Comparison of ENCODE assay signal across 19 cellular contexts in the genomic region with DNA sequence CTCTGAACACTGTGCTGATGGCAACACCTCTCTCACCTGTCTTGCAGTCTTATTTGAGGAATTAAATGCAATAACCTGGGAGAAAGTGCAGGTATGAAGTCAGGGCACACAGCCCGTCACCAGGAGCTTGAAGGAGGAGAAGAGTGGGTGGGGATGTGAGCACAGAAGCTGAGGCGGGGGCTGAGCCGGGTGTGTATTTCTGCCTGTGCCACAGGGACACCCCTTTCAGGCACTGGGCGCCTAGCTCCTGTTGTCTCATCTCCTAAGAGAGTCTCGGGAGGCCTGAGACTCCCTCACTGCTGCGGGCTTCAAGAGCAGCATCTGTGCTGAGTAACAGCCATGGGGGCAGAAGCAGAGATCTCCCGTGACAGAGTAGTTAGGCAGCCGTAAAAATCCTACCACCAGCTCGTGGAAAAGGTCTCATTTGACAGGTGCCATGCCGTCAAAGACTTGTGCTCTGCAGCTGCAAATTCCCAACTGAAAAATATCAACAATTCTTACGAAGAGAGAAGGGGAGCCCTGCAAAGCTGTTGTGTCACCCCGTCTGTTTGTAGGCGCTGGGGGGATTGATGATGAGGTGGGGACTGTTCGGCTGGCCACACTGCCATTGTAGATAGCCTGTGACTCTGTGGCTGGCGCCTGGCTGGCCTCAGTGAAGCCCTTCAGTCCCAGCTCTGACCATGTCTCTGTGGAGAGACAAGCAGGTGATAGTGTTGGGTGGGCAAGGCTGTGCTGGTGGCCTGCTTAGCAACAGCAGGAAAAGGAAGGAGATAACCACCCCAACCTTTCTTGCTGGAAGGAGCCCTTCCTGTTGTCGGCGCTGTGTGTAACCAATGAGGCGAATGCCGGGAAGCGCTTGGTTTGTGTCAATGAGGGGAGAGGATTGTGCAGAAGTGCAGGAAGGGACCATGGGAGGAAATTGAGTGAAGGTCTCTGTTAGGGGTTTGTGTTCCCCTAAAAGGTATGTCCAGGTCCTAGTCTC. TPM values are rescaled to one million over a fixed set of nuclear protein-coding genes. Genes with fewer than 3 reads are reported as not detected.
DNase-seq lines count a peak whose midpoint lies in the region; ATAC-seq and TF ChIP-seq lines count a peak whose summit lies in the region.
"Had no signal": no experiment of that assay in that cellular context is flagged by ENCODE, and none has a peak within 500 bp of the region (broad histone marks: within the 10 kb centered on the region; RNA-seq: fewer than 3 reads in every experiment).

No MANE protein-coding gene starts in this region.

- dilution Hi-C loops in mammary epithelial cell (cut with HindIII; ENCODE audit: low sequenced_read_pairs) = no loop called here

- BruUV-seq in mammary epithelial cell (replicated peaks; lab: Mats Ljungman, UMichigan) = no TSS peak

- H3K9me3 ChIP-seq in mammary epithelial cell (replicated peaks; ENCODE audit: insufficient read depth, low read length) = no peaks in the 10 kb centered on the region
- H3K9me3 ChIP-seq: lower lobe of right lung had no signal

- no peak overlapping the region for H2AFZ ChIP-seq in mammary epithelial cell (ENCODE audit: low read depth, low read length)
- H2AFZ ChIP-seq: parathyroid adenoma had no signal

- DNase-seq in activated CD8-positive, alpha-beta T cell treated with anti-CD3 and anti-CD28 coated beads, Interleukin-2, amount 10 ng/mL, durations not matched to agents 7 days and 5 days = no peak
- DNase-seq in activated CD8-positive, alpha-beta T cell treated with anti-CD3 and anti-CD28 coated beads for 36 hours = no peak
- DNase-seq in UCSD-AML1 (lab: John Stamatoyannopoulos, UW; ENCODE audit: unreplicated experiment) = peak; percentile 53
- DNase-seq in left lobe of liver (ENCODE audit: low spot score) = no peak
- DNase-seq in stimulated activated effector memory CD8-positive, alpha-beta T cell treated with anti-CD3 and anti-CD28 coated beads, Interleukin-12 subunit alpha, Interleukin-12 subunit beta, amount 100 ng/mL, for 72 hours (ENCODE audit: low spot score in 2 of 2) = no peak
- no peak for DNase-seq in foreskin fibroblast
- no peak for DNase-seq in mammary epithelial cell
- DNase-seq: activated CD4-positive, alpha-beta memory T cell treated with anti-CD3 and anti-CD28 coated beads, Interleukin-2, amount 10 ng/mL, durations not matched to agents 7 days and 5 days; activated T-cell treated with anti-CD3 and anti-CD28 coated beads, Interleukin-2, amount 50 U/mL, for 72 hours; effector CD4-positive, alpha-beta T cell; lower lobe of right lung; NCI-H1436; NCI-H526; SHP77; stimulated activated CD4-positive, alpha-beta T cell treated with anti-CD3 and anti-CD28 coated beads, Interleukin-2, amount 100 ng/mL, for 24 hours had no signal

- H3K27ac ChIP-seq in mammary epithelial cell (ENCODE audit: insufficient read depth, low read depth, low read length) = no peak overlapping the region
- H3K27ac ChIP-seq: lower lobe of right lung, parathyroid adenoma, VCaP had no signal

- H3K79me2 ChIP-seq in mammary epithelial cell (ENCODE audit: insufficient read depth, low read length) = no peaks in the 10 kb centered on the region
- H3K79me2 ChIP-seq: parathyroid adenoma had no signal

- H3K27me3 Mint-ChIP-seq in activated CD8-positive, alpha-beta T cell treated with anti-CD3 and anti-CD28 coated beads, Interleukin-2, amount 10 ng/mL, durations not matched to agents 7 days and 5 days (ENCODE audit: low read depth) = no peaks in the 10 kb centered on the region
- peaks cover 6% of the 10 kb centered on the region for H3K27me3 Mint-ChIP-seq in activated CD8-positive, alpha-beta T cell treated with anti-CD3 and anti-CD28 coated beads for 36 hours
- H3K27me3 Mint-ChIP-seq: activated CD4-positive, alpha-beta memory T cell treated with anti-CD3 and anti-CD28 coated beads, Interleukin-2, amount 10 ng/mL, durations not matched to agents 7 days and 5 days had no signal

- no peak overlapping the region for H3K4me3 Mint-ChIP-seq in activated CD8-positive, alpha-beta T cell treated with anti-CD3 and anti-CD28 coated beads, Interleukin-2, amount 10 ng/mL, durations not matched to agents 7 days and 5 days
- no peak overlapping the region for H3K4me3 Mint-ChIP-seq in activated CD8-positive, alpha-beta T cell treated with anti-CD3 and anti-CD28 coated beads for 36 hours
- no peak overlapping the region for H3K4me3 Mint-ChIP-seq in stimulated activated effector memory CD8-positive, alpha-beta T cell treated with anti-CD3 and anti-CD28 coated beads, Interleukin-12 subunit alpha, Interleukin-12 subunit beta, amount 100 ng/mL, for 72 hours
- H3K4me3 Mint-ChIP-seq: activated CD4-positive, alpha-beta memory T cell treated with anti-CD3 and anti-CD28 coated beads, Interleukin-2, amount 10 ng/mL, durations not matched to agents 7 days and 5 days; activated T-cell treated with anti-CD3 and anti-CD28 coated beads, Interleukin-2, amount 50 U/mL, for 72 hours; CD14-positive monocyte had no signal

- no peaks in the 10 kb centered on the region for H4K20me1 ChIP-seq in mammary epithelial cell (ENCODE audit: insufficient read depth, low read length)

- POLR2A ChIA-PET in activated CD8-positive, alpha-beta T cell treated with anti-CD3 and anti-CD28 coated beads, Interleukin-2, amount 10 ng/mL, durations not matched to agents 7 days and 5 days (lab: Charles Lee) = interaction anchor here (1.1 kb wide), 1 partner anchor 24 kb away, joined by 5 read pairs; no protein-coding TSS in a partner anchor
- POLR2A ChIA-PET in activated CD8-positive, alpha-beta T cell treated with anti-CD3 and anti-CD28 coated beads for 36 hours (lab: Charles Lee) = interaction anchor here (0.7 kb wide), 1 partner anchor 28 kb away, joined by 3 read pairs; no protein-coding TSS in a partner anchor

- no peaks in the 10 kb centered on the region for H3K27me3 ChIP-seq in mammary epithelial cell (ENCODE audit: insufficient read depth, low read length)

- in situ Hi-C loops in mammary epithelial cell (cut with MboI; ENCODE audit: low sequenced_read_pairs in 2 of 2) = no loop called here

- ATAC-seq in activated CD8-positive, alpha-beta T cell treated with anti-CD3 and anti-CD28 coated beads, Interleukin-2, amount 10 ng/mL, durations not matched to agents 7 days and 5 days = peak; percentile 25
- ATAC-seq in activated CD8-positive, alpha-beta T cell treated with anti-CD3 and anti-CD28 coated beads for 36 hours = no peak
- peak; percentile 54 for ATAC-seq in left lobe of liver
- no peak for ATAC-seq in stimulated activated effector memory CD8-positive, alpha-beta T cell treated with anti-CD3 and anti-CD28 coated beads, Interleukin-12 subunit alpha, Interleukin-12 subunit beta, amount 100 ng/mL, for 72 hours
- no peak for ATAC-seq in HG02642 (IDR thresholded peaks at IDR 0.05; ENCODE audit: poor library complexity, unreplicated experiment)
- ATAC-seq: activated T-cell treated with anti-CD3 and anti-CD28 coated beads, Interleukin-2, amount 50 U/mL, for 72 hours; lower lobe of right lung had no signal

- CTCF ChIA-PET in activated CD8-positive, alpha-beta T cell treated with anti-CD3 and anti-CD28 coated beads, Interleukin-2, amount 10 ng/mL, durations not matched to agents 7 days and 5 days (lab: Charles Lee) = interaction anchor here (1.4 kb wide), 1 partner anchor 30 kb away, joined by 5 read pairs; no protein-coding TSS in a partner anchor
- CTCF ChIA-PET in activated CD8-positive, alpha-beta T cell treated with anti-CD3 and anti-CD28 coated beads for 36 hours (lab: Charles Lee) = interaction anchor here (1.2 to 2.2 kb wide), 2 partner anchors 30 to 58 kb away, joined by 4 to 10 read pairs; no protein-coding TSS in a partner anchor
- CTCF ChIA-PET in mammary epithelial cell (lab: Charles Lee; ENCODE audit: low non-redundant PET) = no interaction called here

- no peaks in the 10 kb centered on the region for H3K36me3 Mint-ChIP-seq in activated CD8-positive, alpha-beta T cell treated with anti-CD3 and anti-CD28 coated beads, Interleukin-2, amount 10 ng/mL, durations not matched to agents 7 days and 5 days (ENCODE audit: low read depth)
- H3K36me3 Mint-ChIP-seq in activated CD8-positive, alpha-beta T cell treated with anti-CD3 and anti-CD28 coated beads for 36 hours (ENCODE audit: low read depth) = peaks cover 3% of the 10 kb centered on the region
- H3K36me3 Mint-ChIP-seq in stimulated activated effector memory CD8-positive, alpha-beta T cell treated with anti-CD3 and anti-CD28 coated beads, Interleukin-12 subunit alpha, Interleukin-12 subunit beta, amount 100 ng/mL, for 72 hours = peaks cover 7% of the 10 kb centered on the region

- no peaks in the 10 kb centered on the region for H3K4me1 ChIP-seq in mammary epithelial cell (ENCODE audit: insufficient read depth, low read length)
- H3K4me1 ChIP-seq: parathyroid adenoma had no signal

- no peak overlapping the region for H3K4me2 ChIP-seq in mammary epithelial cell (ENCODE audit: insufficient read depth, low read depth, low read length)

- no peak overlapping the region for H3K9ac ChIP-seq in mammary epithelial cell (ENCODE audit: insufficient read depth, low read length)
- H3K9ac ChIP-seq: parathyroid adenoma had no signal

- no peaks in the 10 kb centered on the region for H3K36me3 ChIP-seq in mammary epithelial cell (ENCODE audit: insufficient read depth, low read length)
- H3K36me3 ChIP-seq: lower lobe of right lung had no signal

- no peak overlapping the region for H3K4me3 ChIP-seq in foreskin fibroblast (ENCODE audit: low read depth in 1 of 2, low read length in 2 of 2)
- no peak overlapping the region for H3K4me3 ChIP-seq in mammary epithelial cell (replicated peaks in 1 of 3; ENCODE audit: insufficient read depth in 1 of 3, low read depth in 2 of 3, low read length in 3 of 3)
- H3K4me3 ChIP-seq: lower lobe of right lung had no signal

- H3K4me1 Mint-ChIP-seq in activated CD8-positive, alpha-beta T cell treated with anti-CD3 and anti-CD28 coated beads, Interleukin-2, amount 10 ng/mL, durations not matched to agents 7 days and 5 days (ENCODE audit: low read depth) = peaks cover 38% of the 10 kb centered on the region
- H3K4me1 Mint-ChIP-seq in activated CD8-positive, alpha-beta T cell treated with anti-CD3 and anti-CD28 coated beads for 36 hours (ENCODE audit: low read depth) = peaks cover 5% of the 10 kb centered on the region
- H3K4me1 Mint-ChIP-seq in stimulated activated effector memory CD8-positive, alpha-beta T cell treated with anti-CD3 and anti-CD28 coated beads, Interleukin-12 subunit alpha, Interleukin-12 subunit beta, amount 100 ng/mL, for 72 hours = peaks cover 34% of the 10 kb centered on the region

- WGBS in mammary epithelial cell (ENCODE audit: low coverage, missing lambda C conversion rate) = 89% methylated on average over 15 of the region's 20 CpGs

- H3K9me3 Mint-ChIP-seq in activated CD8-positive, alpha-beta T cell treated with anti-CD3 and anti-CD28 coated beads, Interleukin-2, amount 10 ng/mL, durations not matched to agents 7 days and 5 days (ENCODE audit: insufficient read depth) = no peaks in the 10 kb centered on the region
- H3K9me3 Mint-ChIP-seq in activated CD8-positive, alpha-beta T cell treated with anti-CD3 and anti-CD28 coated beads for 36 hours = no peaks in the 10 kb centered on the region
- no peaks in the 10 kb centered on the region for H3K9me3 Mint-ChIP-seq in stimulated activated effector memory CD8-positive, alpha-beta T cell treated with anti-CD3 and anti-CD28 coated beads, Interleukin-12 subunit alpha, Interleukin-12 subunit beta, amount 100 ng/mL, for 72 hours
- H3K9me3 Mint-ChIP-seq: activated CD4-positive, alpha-beta memory T cell treated with anti-CD3 and anti-CD28 coated beads, Interleukin-2, amount 10 ng/mL, durations not matched to agents 7 days and 5 days; activated T-cell treated with anti-CD3 and anti-CD28 coated beads, Interleukin-2, amount 50 U/mL, for 72 hours; CD14-positive monocyte had no signal

- intact Hi-C loops in activated CD8-positive, alpha-beta T cell treated with anti-CD3 and anti-CD28 coated beads for 36 hours (cut with micrococcal nuclease) = no loop called here
- intact Hi-C loops in mammary epithelial cell (cut with micrococcal nuclease) = no loop called here

- H3K27ac Mint-ChIP-seq in activated CD8-positive, alpha-beta T cell treated with anti-CD3 and anti-CD28 coated beads, Interleukin-2, amount 10 ng/mL, durations not matched to agents 7 days and 5 days = peak overlapping the region; percentile 41
- H3K27ac Mint-ChIP-seq in activated CD8-positive, alpha-beta T cell treated with anti-CD3 and anti-CD28 coated beads for 36 hours = no peak overlapping the region
- peak overlapping the region; percentile 43 for H3K27ac Mint-ChIP-seq in stimulated activated effector memory CD8-positive, alpha-beta T cell treated with anti-CD3 and anti-CD28 coated beads, Interleukin-12 subunit alpha, Interleukin-12 subunit beta, amount 100 ng/mL, for 72 hours
- H3K27ac Mint-ChIP-seq: activated CD4-positive, alpha-beta memory T cell treated with anti-CD3 and anti-CD28 coated beads, Interleukin-2, amount 10 ng/mL, durations not matched to agents 7 days and 5 days; activated T-cell treated with anti-CD3 and anti-CD28 coated beads, Interleukin-2, amount 50 U/mL, for 72 hours had no signal

- TF ChIP-seq CTCF in activated CD8-positive, alpha-beta T cell treated with anti-CD3 and anti-CD28 coated beads for 36 hours (IDR thresholded peaks at IDR 0.05) = no peak
- no peak for TF ChIP-seq CTCF in foreskin fibroblast (IDR thresholded peaks at IDR 0.05; ENCODE audit: low read depth, low read length)
- no peak for TF ChIP-seq CTCF in mammary epithelial cell (conservative IDR thresholded peaks at IDR 0.05 in 1 of 2, IDR thresholded peaks at IDR 0.05 in 1 of 2; ENCODE audit: extremely low read depth in 1 of 2, insufficient read depth in 1 of 2, low read depth in 1 of 2, low read length in 2 of 2)

RNA-seq across cellular contexts. Expression of a gene that starts 27.0 kb away (rescaled TPM):
- 10 to 100 TPM; 39.4 to 41.0 TPM for total RNA-seq in activated CD8-positive, alpha-beta T cell treated with anti-CD3 and anti-CD28 coated beads, Interleukin-2, amount 10 ng/mL, durations not matched to agents 7 days and 5 days
- total RNA-seq in activated CD8-positive, alpha-beta T cell treated with anti-CD3 and anti-CD28 coated beads for 36 hours = 10 to 100 TPM; 71.0 to 73.1 TPM
- total RNA-seq in left lobe of liver (14.3 TPM), mammary epithelial cell (10 to 100 TPM; 16.2 to 26.3 TPM)
- 34.3 TPM for polyA plus RNA-seq in mammary epithelial cell
- polyA minus RNA-seq in mammary epithelial cell = 57.6 TPM

Comparison
In these comparisons a context has a peak if more than half of its experiments do, and no peak if none do; other contexts are left out.
1. ATAC-seq: peak in activated CD8-positive, alpha-beta T cell treated with anti-CD3 and anti-CD28 coated beads, Interleukin-2, amount 10 ng/mL, durations not matched to agents 7 days and 5 days (single experiment) and left lobe of liver (single experiment); none in activated CD8-positive, alpha-beta T cell treated with anti-CD3 and anti-CD28 coated beads for 36 hours (single experiment), stimulated activated effector memory CD8-positive, alpha-beta T cell treated with anti-CD3 and anti-CD28 coated beads, Interleukin-12 subunit alpha, Interleukin-12 subunit beta, amount 100 ng/mL, for 72 hours (single experiment) and HG02642 (single experiment).